ENCODE assay signal across 19 cellular contexts in the genomic region with DNA sequence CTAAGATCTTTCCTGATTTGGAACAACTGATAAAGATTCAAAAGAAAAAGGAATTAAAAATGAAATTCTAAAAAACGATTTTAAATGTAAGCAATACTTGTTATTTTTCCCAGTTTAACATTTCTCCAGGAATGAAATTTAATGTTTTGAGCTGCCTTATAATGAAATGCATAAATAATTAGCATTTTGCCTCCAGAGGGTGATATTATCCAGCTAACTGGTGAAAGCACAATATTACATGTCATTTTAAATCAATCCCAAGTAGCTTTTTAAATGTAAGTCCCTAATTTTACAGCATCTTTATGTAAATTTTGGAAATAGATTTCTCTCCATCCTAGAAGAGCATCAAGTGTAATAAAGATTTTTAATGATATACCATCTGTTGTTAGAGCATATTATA.
"Had no signal": no experiment of that assay in that cellular context is flagged by ENCODE, and none has a peak within 500 bp of the region (broad histone marks: within the 10 kb centered on the region; RNA-seq: fewer than 3 reads in every experiment).

No MANE protein-coding gene starts in this region.

- DNase-seq: cortex of kidney; dorsolateral prefrontal cortex; effector CD8-positive, alpha-beta T cell; gastrocnemius medialis; heart right ventricle; hypothalamus; kidney glomerular epithelial cell; mammary epithelial cell; natural killer cell; posterior cingulate gyrus; spleen; stimulated activated CD4-positive, alpha-beta T cell treated with anti-CD3 and anti-CD28 coated beads, Interleukin-15, amount 100 ng/mL, for 24 hours; stimulated activated CD4-positive, alpha-beta T cell treated with anti-CD3 and anti-CD28 coated beads, Interleukin-1b, Interleukin-23, amount 100 ng/mL, for 48 hours; stimulated activated CD4-positive, alpha-beta T cell treated with anti-CD3 and anti-CD28 coated beads, Interleukin-4, amount 100 ng/mL, for 24 hours; stimulated activated naive CD8-positive, alpha-beta T cell treated with anti-CD3 and anti-CD28 coated beads, Interleukin-15, amount 100 ng/mL, for 72 hours; testis; transverse colon had no signal

- H3K36me3 ChIP-seq: gastrocnemius medialis, heart right ventricle, spleen, transverse colon had no signal

- ATAC-seq: gastrocnemius medialis; heart right ventricle; stimulated activated memory B cell treated with anti-CD40 and anti-IgM and Interleukin-4, amounts not matched to agents 10 μg/mL and 1 μg/mL and 100 μg/mL, for 72 hours; stimulated activated naive CD8-positive, alpha-beta T cell treated with anti-CD3 and anti-CD28 coated beads, Interleukin-15, amount 100 ng/mL, for 72 hours had no signal

- H3K4me3 ChIP-seq: dorsolateral prefrontal cortex, gastrocnemius medialis, heart right ventricle, spleen, testis, transverse colon had no signal

- H3K27ac ChIP-seq: gastrocnemius medialis, heart right ventricle, spleen, testis, transverse colon had no signal

- FAIRE-seq: islet of Langerhans had no signal

- H3K4me1 ChIP-seq: gastrocnemius medialis, heart right ventricle, spleen, testis, transverse colon had no signal

- H3K27me3 ChIP-seq: dorsolateral prefrontal cortex, gastrocnemius medialis, heart right ventricle, spleen, testis, transverse colon had no signal

- H3K9me3 ChIP-seq: gastrocnemius medialis, spleen, testis, transverse colon had no signal
